In genomic region chr20:32603046-32603726, GRCh38 we compare ENCODE assay signal across 19 cellular contexts. TPM values are rescaled to one million over a fixed set of nuclear protein-coding genes. Genes with fewer than 3 reads are reported as not detected.
DNase-seq lines count a peak whose midpoint lies in the region; ATAC-seq and TF ChIP-seq lines count a peak whose summit lies in the region.
"Had no signal": no experiment of that assay in that cellular context is flagged by ENCODE, and none has a peak within 500 bp of the region (broad histone marks: within the 10 kb centered on the region; RNA-seq: fewer than 3 reads in every experiment).

No MANE protein-coding gene starts in this region.

- H3K79me2 ChIP-seq in Karpas-422 (ENCODE audit: low read length), result no peaks in the 10 kb centered on the region

- no peak for TF ChIP-seq CTCF in right lobe of liver (IDR thresholded peaks at IDR 0.05)

- H3K36me3 ChIP-seq in Karpas-422 (ENCODE audit: insufficient read depth, low read length) (no peaks in the 10 kb centered on the region), right lobe of liver (no peaks in the 10 kb centered on the region)
- H3K36me3 ChIP-seq: ovary had no signal

- CTCF ChIA-PET in activated CD4-positive, alpha-beta memory T cell treated with anti-CD3 and anti-CD28 coated beads, Interleukin-2, amount 10 ng/mL, durations not matched to agents 7 days and 5 days (lab: Charles Lee), result no interaction called here

- peak overlapping the region; percentile 41 for H3K4me2 ChIP-seq in Karpas-422 (ENCODE audit: low read depth, low read length, poor library complexity, severe bottlenecking)

- peak; percentile 63 for DNase-seq in Ammon's horn (ENCODE audit: low spot score)
- peak; percentile 79 for DNase-seq in Karpas-422
- DNase-seq in SIG-M5 treated with dmso at 0.1 percent for 504 hours (lab: John Stamatoyannopoulos, UW; ENCODE audit: unreplicated experiment), result peak; percentile 95
- peak in 1 of 3 donors; percentile 37 for DNase-seq in right lobe of liver
- DNase-seq in EL, result no peak
- DNase-seq in stimulated activated CD4-positive, alpha-beta T cell treated with anti-CD3 and anti-CD28 coated beads, Interleukin-2, amount 100 ng/mL, for 48 hours, result no peak
- no peak for DNase-seq in activated CD4-positive, alpha-beta memory T cell treated with anti-CD3 and anti-CD28 coated beads, Interleukin-2, amount 10 ng/mL, durations not matched to agents 7 days and 5 days
- DNase-seq in COLO829 (ENCODE audit: low spot score), result no peak
- DNase-seq: activated naive CD4-positive, alpha-beta T cell treated with Interleukin-2 at 50 U/mL for 16 hours; COR-L47; cortex of kidney; KG1; NCI-H1694; ovary; small intestine; stimulated activated naive CD4-positive, alpha-beta T cell; T-helper 2 cell had no signal

- no peak overlapping the region for H3K4me3 Mint-ChIP-seq in activated CD4-positive, alpha-beta memory T cell treated with anti-CD3 and anti-CD28 coated beads, Interleukin-2, amount 10 ng/mL, durations not matched to agents 7 days and 5 days

- H3K9ac ChIP-seq in Karpas-422 (ENCODE audit: low read length), result peak overlapping the region; percentile 20; the same call in 1 of the 2 replicates

- intact Hi-C loops in right lobe of liver (cut with DNase I), result no loop called here

- ATAC-seq in right lobe of liver, result peak; percentile 26 to 65 (median 42)

- POLR2A ChIA-PET in activated CD4-positive, alpha-beta memory T cell treated with anti-CD3 and anti-CD28 coated beads, Interleukin-2, amount 10 ng/mL, durations not matched to agents 7 days and 5 days (lab: Charles Lee), result interaction anchor here (0.6 kb wide), 1 partner anchor 63 kb away, joined by 3 read pairs; no protein-coding TSS in a partner anchor

- H3K9me3 ChIP-seq in Karpas-422 (ENCODE audit: low read length), result no peaks in the 10 kb centered on the region
- H3K9me3 ChIP-seq in right lobe of liver, result no peaks in the 10 kb centered on the region
- H3K9me3 ChIP-seq: ovary had no signal

- no peaks in the 10 kb centered on the region for H3K9me3 Mint-ChIP-seq in activated CD4-positive, alpha-beta memory T cell treated with anti-CD3 and anti-CD28 coated beads, Interleukin-2, amount 10 ng/mL, durations not matched to agents 7 days and 5 days

- peaks cover 10% of the 10 kb centered on the region for H3K4me1 ChIP-seq in Karpas-422 (ENCODE audit: low read length)
- no peaks in the 10 kb centered on the region for H3K4me1 ChIP-seq in right lobe of liver

- TF ChIP-seq POLR2A in right lobe of liver (IDR thresholded peaks at IDR 0.05), result no peak

- H3K27ac ChIP-seq in Karpas-422 (ENCODE audit: low read length), result no peak overlapping the region
- H3K27ac ChIP-seq in right lobe of liver, result no peak overlapping the region
- H3K27ac ChIP-seq: epithelial cell of prostate, HL-60, ovary had no signal

- no peaks in the 10 kb centered on the region for H3K27me3 Mint-ChIP-seq in activated CD4-positive, alpha-beta memory T cell treated with anti-CD3 and anti-CD28 coated beads, Interleukin-2, amount 10 ng/mL, durations not matched to agents 7 days and 5 days

- no peak overlapping the region for H3K27ac Mint-ChIP-seq in activated CD4-positive, alpha-beta memory T cell treated with anti-CD3 and anti-CD28 coated beads, Interleukin-2, amount 10 ng/mL, durations not matched to agents 7 days and 5 days

- H3K4me1 Mint-ChIP-seq in activated CD4-positive, alpha-beta memory T cell treated with anti-CD3 and anti-CD28 coated beads, Interleukin-2, amount 10 ng/mL, durations not matched to agents 7 days and 5 days, result no peaks in the 10 kb centered on the region

- no peaks in the 10 kb centered on the region for H3K9me2 ChIP-seq in Karpas-422 (replicated peaks; ENCODE audit: insufficient read depth, low read length)

- no peak overlapping the region for H3K4me3 ChIP-seq in Karpas-422 (ENCODE audit: low read length)
- H3K4me3 ChIP-seq in right lobe of liver, result no peak overlapping the region
- H3K4me3 ChIP-seq: ovary had no signal

- H2AFZ ChIP-seq in Karpas-422 (ENCODE audit: low read length), result no peak overlapping the region

- H4K20me1 ChIP-seq in Karpas-422 (ENCODE audit: insufficient read depth, low read depth, low read length), result no peaks in the 10 kb centered on the region

- H3K36me3 Mint-ChIP-seq in activated CD4-positive, alpha-beta memory T cell treated with anti-CD3 and anti-CD28 coated beads, Interleukin-2, amount 10 ng/mL, durations not matched to agents 7 days and 5 days (ENCODE audit: low read depth), result no peaks in the 10 kb centered on the region

- H3K27me3 ChIP-seq in Karpas-422 (ENCODE audit: low read length) (no peaks in the 10 kb centered on the region), right lobe of liver (no peaks in the 10 kb centered on the region)
- H3K27me3 ChIP-seq: ovary had no signal

- WGBS in right lobe of liver (ENCODE audit: insufficient coverage, low coverage, low lambda C conversion rate, missing lambda C conversion rate), result 70% methylated on average over 5 of the region's 18 CpGs

RNA-seq across cellular contexts. Expression of gene NOL4L, which starts 18.1 kb away (rescaled TPM):
- 0.25 and 1.5 TPM in 2 replicates for total RNA-seq in Karpas-422 (2014; rRNA removed; shearing (Covaris generic); ENCODE audit: low replicate concordance)
- 1 to 10 TPM; 4.3 to 6.5 (median 5.7) TPM for total RNA-seq in right lobe of liver
- 10 to 100 TPM; 17.1 to 19.1 TPM for total RNA-seq in activated CD4-positive, alpha-beta memory T cell treated with anti-CD3 and anti-CD28 coated beads, Interleukin-2, amount 10 ng/mL, durations not matched to agents 7 days and 5 days

Comparison
In these comparisons a context has a peak if more than half of its experiments do, and no peak if none do; other contexts are left out.
1. DNase-seq: peak in Ammon's horn (single experiment), Karpas-422 (single experiment) and SIG-M5 treated with dmso at 0.1 percent for 504 hours (single experiment); none in EL (single experiment), stimulated activated CD4-positive, alpha-beta T cell treated with anti-CD3 and anti-CD28 coated beads, Interleukin-2, amount 100 ng/mL, for 48 hours (0 of 2), activated CD4-positive, alpha-beta memory T cell treated with anti-CD3 and anti-CD28 coated beads, Interleukin-2, amount 10 ng/mL, durations not matched to agents 7 days and 5 days (single experiment) and COLO829 (single experiment).